Comparison of ENCODE assay signal across 21 cellular contexts in genomic region chr1:110612060-110612745, GRCh38. TPM values are rescaled to one million over a fixed set of nuclear protein-coding genes. Genes with fewer than 3 reads are reported as not detected.
A peak's percentile ranks its signal among the peaks of the same experiment; 100 is the strongest.
DNase-seq lines count a peak whose midpoint lies in the region; ATAC-seq, FAIRE-seq and TF ChIP-seq lines count a peak whose summit lies in the region.
"Had no signal": no experiment of that assay in that cellular context is flagged by ENCODE, and none has a peak within 500 bp of the region (broad histone marks: within the 10 kb centered on the region; RNA-seq: fewer than 3 reads in every experiment).

No MANE protein-coding gene starts in this region.

- peaks cover 24% of the 10 kb centered on the region for H3K27me3 Mint-ChIP-seq in activated CD4-positive, alpha-beta T cell treated with anti-CD3 and anti-CD28 coated beads, Interleukin-2, amount 10 ng/mL, durations not matched to agents 7 days and 5 days

- POLR2A ChIA-PET in activated CD4-positive, alpha-beta T cell treated with anti-CD3 and anti-CD28 coated beads, Interleukin-2, amount 10 ng/mL, durations not matched to agents 7 days and 5 days (lab: Charles Lee), result no interaction called here

- H3K9me3 Mint-ChIP-seq in activated CD4-positive, alpha-beta T cell treated with anti-CD3 and anti-CD28 coated beads, Interleukin-2, amount 10 ng/mL, durations not matched to agents 7 days and 5 days, result no peaks in the 10 kb centered on the region
- H3K9me3 Mint-ChIP-seq: activated B cell treated with CpG ODN at 0.5 μM for 24 hours; effector memory CD8-positive, alpha-beta T cell; naive B cell had no signal

- peak; percentile 40 for DNase-seq in activated CD8-positive, alpha-beta memory T cell treated with anti-CD3 and anti-CD28 coated beads, Interleukin-2, amount 50 U/mL, for 48 hours
- no peak for DNase-seq in activated CD8-positive, alpha-beta memory T cell treated with anti-CD3 and anti-CD28 coated beads, Interleukin-2, amount 50 U/mL, for 4 hours
- DNase-seq in NCI-H345 treated with DMSO at 0.1 percent for 48 hours (lab: John Stamatoyannopoulos, UW; ENCODE audit: unreplicated experiment) (peak; percentile 78), colonic mucosa (peak; percentile 42), urothelium cell line (ENCODE audit: low spot score) (no peak), superior temporal gyrus (ENCODE audit: extremely low spot score) (no peak)
- DNase-seq in activated CD4-positive, alpha-beta T cell treated with anti-CD3 and anti-CD28 coated beads, Interleukin-2, amount 10 ng/mL, durations not matched to agents 7 days and 5 days, result no peak
- DNase-seq: activated B cell treated with CpG ODN at 0.5 μM for 24 hours; adrenal gland; cerebellar nuclear complex; effector memory CD8-positive, alpha-beta T cell; heart right ventricle; naive B cell; NCI-H2227 treated with DMSO at 0.1 percent for 48 hours; stimulated activated CD4-positive, alpha-beta T cell treated with anti-CD3 and anti-CD28 coated beads, Interleukin-2, amount 100 ng/mL, for 48 hours; T-helper 17 cell had no signal

- TF ChIP-seq CTCF in colonic mucosa (IDR thresholded peaks at IDR 0.05), result no peak

- H3K4me3 Mint-ChIP-seq in activated CD4-positive, alpha-beta T cell treated with anti-CD3 and anti-CD28 coated beads, Interleukin-2, amount 10 ng/mL, durations not matched to agents 7 days and 5 days, result no peak overlapping the region
- H3K4me3 Mint-ChIP-seq: activated B cell treated with CpG ODN at 0.5 μM for 24 hours; effector memory CD8-positive, alpha-beta T cell; naive B cell; T-helper 17 cell had no signal

- H3K27ac ChIP-seq in colonic mucosa, result no peak overlapping the region
- H3K27ac ChIP-seq: adrenal gland, heart right ventricle, vagina had no signal

- H3K36me3 Mint-ChIP-seq in activated CD4-positive, alpha-beta T cell treated with anti-CD3 and anti-CD28 coated beads, Interleukin-2, amount 10 ng/mL, durations not matched to agents 7 days and 5 days (ENCODE audit: low read depth), result no peaks in the 10 kb centered on the region
- H3K36me3 Mint-ChIP-seq: naive B cell had no signal

- H3K36me3 ChIP-seq in colonic mucosa, result no peaks in the 10 kb centered on the region
- H3K36me3 ChIP-seq: adrenal gland, heart right ventricle, vagina had no signal

- no peaks in the 10 kb centered on the region for H3K9me3 ChIP-seq in colonic mucosa
- H3K9me3 ChIP-seq: adrenal gland, heart right ventricle, vagina had no signal

- peak; percentile 48 for FAIRE-seq in urothelium cell line (lab: Jason Lieb, UNC)

- CTCF ChIA-PET in activated CD4-positive, alpha-beta T cell treated with anti-CD3 and anti-CD28 coated beads, Interleukin-2, amount 10 ng/mL, durations not matched to agents 7 days and 5 days (lab: Charles Lee), result no interaction called here

- H3K4me1 ChIP-seq in colonic mucosa, result no peaks in the 10 kb centered on the region

- H3K27ac Mint-ChIP-seq in activated CD4-positive, alpha-beta T cell treated with anti-CD3 and anti-CD28 coated beads, Interleukin-2, amount 10 ng/mL, durations not matched to agents 7 days and 5 days, result no peak overlapping the region
- H3K27ac Mint-ChIP-seq: activated B cell treated with CpG ODN at 0.5 μM for 24 hours; effector memory CD8-positive, alpha-beta T cell; T-helper 17 cell had no signal

- intact Hi-C loops in colonic mucosa (cut with DNase I), result no loop called here

- H3K27me3 ChIP-seq in colonic mucosa, result peaks cover 14% of the 10 kb centered on the region
- H3K27me3 ChIP-seq: vagina had no signal

- no peak for ATAC-seq in GM21367 (IDR thresholded peaks at IDR 0.05; ENCODE audit: unreplicated experiment)
- ATAC-seq: effector memory CD8-positive, alpha-beta T cell; HCT116; heart right ventricle; Right ventricle myocardium inferior; T-helper 17 cell had no signal

- peaks cover 40% of the 10 kb centered on the region for H3K4me1 Mint-ChIP-seq in activated CD4-positive, alpha-beta T cell treated with anti-CD3 and anti-CD28 coated beads, Interleukin-2, amount 10 ng/mL, durations not matched to agents 7 days and 5 days

- H3K4me3 ChIP-seq in colonic mucosa, result no peak overlapping the region
- H3K4me3 ChIP-seq: adrenal gland, heart right ventricle, lung, vagina had no signal

- H3K9ac ChIP-seq in colonic mucosa (ENCODE audit: low read depth in 2 of 2, low read length in 2 of 2), result no peak overlapping the region

RNA-seq across cellular contexts. Expression of gene KCNA2, which starts 6.0 kb away (rescaled TPM):
- total RNA-seq in colonic mucosa, result under 1 TPM; 0.17 to 0.61 TPM
- total RNA-seq in activated CD4-positive, alpha-beta T cell treated with anti-CD3 and anti-CD28 coated beads, Interleukin-2, amount 10 ng/mL, durations not matched to agents 7 days and 5 days, result 1 to 10 TPM; 3.5 to 3.9 TPM

Comparison
In these comparisons a context has a peak if more than half of its experiments do, and no peak if none do; other contexts are left out.
1. DNase-seq: peak in activated CD8-positive, alpha-beta memory T cell treated with anti-CD3 and anti-CD28 coated beads, Interleukin-2, amount 50 U/mL, for 48 hours (single experiment), NCI-H345 treated with DMSO at 0.1 percent for 48 hours (single experiment) and colonic mucosa (single experiment); none in activated CD8-positive, alpha-beta memory T cell treated with anti-CD3 and anti-CD28 coated beads, Interleukin-2, amount 50 U/mL, for 4 hours (single experiment), urothelium cell line (single experiment), superior temporal gyrus (single experiment) and activated CD4-positive, alpha-beta T cell treated with anti-CD3 and anti-CD28 coated beads, Interleukin-2, amount 10 ng/mL, durations not matched to agents 7 days and 5 days (single experiment).